ENCODE assay signal across 14 cellular contexts in genomic region chr18:51182824-51183223, GRCh38.
"Had no signal": no experiment of that assay in that cellular context is flagged by ENCODE, and none has a peak within 500 bp of the region (broad histone marks: within the 10 kb centered on the region; RNA-seq: fewer than 3 reads in every experiment).

No MANE protein-coding gene starts in this region.

- H3K27me3 ChIP-seq: foreskin keratinocyte, stomach had no signal

- H3K9ac ChIP-seq: SK-N-SH had no signal

- H3K27ac ChIP-seq: foreskin keratinocyte, prostate gland, stomach had no signal

- H3K4me2 ChIP-seq: SK-N-SH had no signal

- H3K27me3 Mint-ChIP-seq: activated B cell treated with CpG ODN at 0.5 μM for 24 hours; naive thymus-derived CD8-positive, alpha-beta T cell had no signal

- H3K36me3 ChIP-seq: prostate gland had no signal

- H3K4me3 ChIP-seq: prostate gland, stomach had no signal

- H3K4me3 Mint-ChIP-seq: activated B cell treated with CpG ODN at 0.5 μM for 24 hours; naive thymus-derived CD8-positive, alpha-beta T cell had no signal

- H3K9me3 ChIP-seq: prostate gland, SK-N-SH, stomach had no signal

- H3K9me3 Mint-ChIP-seq: activated B cell treated with CpG ODN at 0.5 μM for 24 hours; naive thymus-derived CD8-positive, alpha-beta T cell had no signal

- H3K27ac Mint-ChIP-seq: activated B cell treated with CpG ODN at 0.5 μM for 24 hours had no signal

- FAIRE-seq: colon, endothelial cell of umbilical vein, islet of Langerhans, urothelium cell line had no signal

- H3K4me1 ChIP-seq: foreskin keratinocyte, prostate gland had no signal

- DNase-seq: activated B cell treated with CpG ODN at 0.5 μM for 24 hours; activated CD8-positive, alpha-beta memory T cell treated with anti-CD3 and anti-CD28 coated beads, Interleukin-2, amount 50 U/mL, for 4 hours; activated effector memory CD4-positive, alpha-beta T cell treated with Interleukin-2 at 50 U/mL for 16 hours; foreskin keratinocyte; naive thymus-derived CD8-positive, alpha-beta T cell; occipital lobe; SK-N-SH; stomach; T-helper 1 cell had no signal
